Comparison of ENCODE assay signal across 1 cellular context in genomic region chr6:149935246-149935645, GRCh38.
TF ChIP-seq lines count a peak whose summit lies in the region.

No MANE protein-coding gene starts in this region.

TF ChIP-seq in IMR-90, 13 proteins besides CTCF, POLR2A, EP300 and RAD21:
- TF ChIP-seq ELK1 (IDR thresholded peaks at IDR 0.05; ENCODE audit: borderline replicate concordance, low read depth, low read length) (no peak), MAFK (IDR thresholded peaks at IDR 0.05; ENCODE audit: low read depth, low read length) (no peak), RCOR1 (IDR thresholded peaks at IDR 0.05; ENCODE audit: insufficient replicate concordance, low read length) (no peak), FOS (IDR thresholded peaks at IDR 0.05; ENCODE audit: low read depth, low read length) (no peak), MXI1 (IDR thresholded peaks at IDR 0.05; ENCODE audit: borderline replicate concordance, low read depth, low read length) (no peak), CHD1 (IDR thresholded peaks at IDR 0.05; ENCODE audit: low read depth, low read length) (no peak), CEBPB (IDR thresholded peaks at IDR 0.05; ENCODE audit: low read depth, low read length) (no peak), RFX5 (IDR thresholded peaks at IDR 0.05; ENCODE audit: low read depth, low read length) (no peak), BHLHE40 (IDR thresholded peaks at IDR 0.05; ENCODE audit: low read depth, low read length) (no peak), MAZ (IDR thresholded peaks at IDR 0.05; ENCODE audit: borderline replicate concordance, low read depth, low read length) (no peak), USF2 (IDR thresholded peaks at IDR 0.05; ENCODE audit: low read depth, low read length) (no peak), SMC3 (IDR thresholded peaks at IDR 0.05; ENCODE audit: low read depth, low read length) (no peak), NFE2L2 (IDR thresholded peaks at IDR 0.05; ENCODE audit: low read depth, low read length) (no peak)
